ENCODE assay signal across 9 cellular contexts in the genomic region with DNA sequence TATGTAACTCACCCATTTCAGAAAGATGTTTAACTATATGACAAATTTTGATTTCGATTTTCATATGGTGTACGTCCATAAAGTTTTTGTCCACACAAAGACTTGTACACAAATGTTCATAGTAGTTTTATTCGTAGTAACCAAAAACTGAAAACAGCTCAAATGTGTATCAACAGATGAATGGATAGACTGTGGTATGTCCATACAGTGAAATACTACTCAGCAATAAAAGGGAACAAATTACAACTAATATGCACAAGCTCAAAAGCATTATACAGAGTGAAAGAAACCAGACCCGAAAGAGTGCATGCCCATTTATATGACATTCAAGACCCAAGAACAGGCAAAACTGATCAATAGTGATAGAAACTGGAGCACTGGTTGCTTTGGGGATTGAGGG.
"Had no signal": no experiment of that assay in that cellular context is flagged by ENCODE, and none has a peak within 500 bp of the region (broad histone marks: within the 10 kb centered on the region; RNA-seq: fewer than 3 reads in every experiment).

No MANE protein-coding gene starts in this region.

- DNase-seq: GM23248, GOT3, H9, HCEC 1CT, HFFc6, IMR-90, KBM-7 had no signal

- H3K4me3 ChIP-seq: GM23248 had no signal

- H2AFZ ChIP-seq: GM23248 had no signal

- H3K27ac Mint-ChIP-seq: H9, HFFc6 had no signal

- H3K9ac ChIP-seq: GM23248 had no signal

- H3K27ac ChIP-seq: GM23248 had no signal

- FAIRE-seq: H54, HTR-8/SVneo had no signal

- H3K4me3 Mint-ChIP-seq: H9, HFFc6 had no signal
